ENCODE assay signal across 17 cellular contexts in genomic region chr17:6544770-6545169, GRCh38.
"Had no signal": no experiment of that assay in that cellular context is flagged by ENCODE, and none has a peak within 500 bp of the region (broad histone marks: within the 10 kb centered on the region; RNA-seq: fewer than 3 reads in every experiment).

No MANE protein-coding gene starts in this region.

- H3K4me1 ChIP-seq: ascending aorta, breast epithelium had no signal

- H3K27me3 Mint-ChIP-seq: activated CD4-positive, alpha-beta T cell treated with anti-CD3 and anti-CD28 coated beads, Interleukin-2, amount 10 ng/mL, durations not matched to agents 7 days and 5 days; naive thymus-derived CD4-positive, alpha-beta T cell had no signal

- H3K4me3 Mint-ChIP-seq: activated CD4-positive, alpha-beta T cell treated with anti-CD3 and anti-CD28 coated beads, Interleukin-2, amount 10 ng/mL, durations not matched to agents 7 days and 5 days; naive thymus-derived CD4-positive, alpha-beta T cell; T-helper 2 cell treated with Interferon-gamma antibody and Interleukin-4, amounts not matched to agents 5 μg/mL and 100 μg/mL, for 36 hours had no signal

- DNase-seq: activated CD4-positive, alpha-beta T cell treated with anti-CD3 and anti-CD28 coated beads, Interleukin-2, amount 10 ng/mL, durations not matched to agents 7 days and 5 days; activated CD8-positive, alpha-beta memory T cell treated with anti-CD3 and anti-CD28 coated beads, Interleukin-2, amount 50 U/mL, for 48 hours; cerebellar nuclear complex; effector CD8-positive, alpha-beta T cell; foreskin melanocyte; mucosa of descending colon; naive thymus-derived CD4-positive, alpha-beta T cell; stimulated activated CD4-positive, alpha-beta T cell treated with anti-CD3 and anti-CD28 coated beads, Interleukin-15, amount 100 ng/mL, for 24 hours; stimulated activated CD4-positive, alpha-beta T cell treated with anti-CD3 and anti-CD28 coated beads, Interleukin-4, amount 100 ng/mL, for 24 hours; stimulated activated naive CD4-positive, alpha-beta T cell; transverse colon had no signal

- H3K27ac Mint-ChIP-seq: activated CD4-positive, alpha-beta T cell treated with anti-CD3 and anti-CD28 coated beads, Interleukin-2, amount 10 ng/mL, durations not matched to agents 7 days and 5 days; naive thymus-derived CD4-positive, alpha-beta T cell; T-helper 2 cell treated with Interferon-gamma antibody and Interleukin-4, amounts not matched to agents 5 μg/mL and 100 μg/mL, for 36 hours had no signal

- H3K27me3 ChIP-seq: ascending aorta, breast epithelium, heart left ventricle, right atrium auricular region, transverse colon had no signal

- H3K4me3 ChIP-seq: ascending aorta, breast epithelium, heart left ventricle, mucosa of descending colon, right atrium auricular region, transverse colon had no signal

- H3K36me3 Mint-ChIP-seq: naive thymus-derived CD4-positive, alpha-beta T cell had no signal

- ATAC-seq: heart left ventricle; left lobe of liver; mucosa of descending colon; naive thymus-derived CD4-positive, alpha-beta T cell had no signal

- H3K27ac ChIP-seq: ascending aorta, breast epithelium, heart left ventricle, right atrium auricular region, transverse colon had no signal

- H3K9me3 ChIP-seq: ascending aorta, breast epithelium, mucosa of descending colon, right atrium auricular region, transverse colon had no signal

- H3K36me3 ChIP-seq: ascending aorta, breast epithelium, heart left ventricle, right atrium auricular region, transverse colon had no signal

- H3K9me3 Mint-ChIP-seq: activated CD4-positive, alpha-beta T cell treated with anti-CD3 and anti-CD28 coated beads, Interleukin-2, amount 10 ng/mL, durations not matched to agents 7 days and 5 days; T-helper 2 cell treated with Interferon-gamma antibody and Interleukin-4, amounts not matched to agents 5 μg/mL and 100 μg/mL, for 36 hours had no signal
